15 cellular contexts compared by ENCODE assay signal in genomic region chr6:42380208-42380979, GRCh38.
DNase-seq lines count a peak whose midpoint lies in the region; ATAC-seq, FAIRE-seq and TF ChIP-seq lines count a peak whose summit lies in the region.
"Had no signal": no experiment of that assay in that cellular context is flagged by ENCODE, and none has a peak within 500 bp of the region (broad histone marks: within the 10 kb centered on the region; RNA-seq: fewer than 3 reads in every experiment).

No MANE protein-coding gene starts in this region.

- no peaks in the 10 kb centered on the region for H3K9me3 Mint-ChIP-seq in activated T-cell treated with anti-CD3 and anti-CD28 coated beads, Interleukin-2, amount 50 U/mL, for 72 hours

- peaks cover 77% of the 10 kb centered on the region for H3K4me1 Mint-ChIP-seq in activated T-cell treated with anti-CD3 and anti-CD28 coated beads, Interleukin-2, amount 50 U/mL, for 72 hours (ENCODE audit: low read depth)
- peaks cover 49% of the 10 kb centered on the region for H3K4me1 Mint-ChIP-seq in T-helper 17 cell

- TF ChIP-seq RAD21 in GM12878 (IDR thresholded peaks at IDR 0.05; ENCODE audit: insufficient read depth, low read depth, low read length) = no peak

- in situ Hi-C loops in GM12878 (cut with MboI) = no loop called here

- POLR2A ChIA-PET in GM12878 (lab: Charles Lee) = interaction anchor here (1.2 to 2.6 kb wide), 3 partner anchors 10 to 126 kb away, joined by 3 to 9 read pairs (median 7); no protein-coding TSS in a partner anchor

- RAD21 ChIA-PET in GM12878 (lab: Charles Lee; ENCODE audit: unreplicated experiment) = interaction anchor here (1.5 kb wide), 1 partner anchor 14 kb away, joined by 6 read pairs; no protein-coding TSS in a partner anchor

- peaks cover 5% of the 10 kb centered on the region for H3K79me2 ChIP-seq in GM12878 (ENCODE audit: control insufficient read depth, insufficient read depth, low read length)

- no peaks in the 10 kb centered on the region for H4K20me1 ChIP-seq in GM12878 (ENCODE audit: control insufficient read depth, insufficient read depth)

- no peak for FAIRE-seq in GM12878 (lab: Jason Lieb, UNC)

- SMC1A ChIA-PET in GM12878 (lab: Charles Lee; ENCODE audit: uncharacterized antibody, unreplicated experiment) = no interaction called here

- CTCF ChIA-PET in GM12878 (lab: Yijun Ruan, JAX) = no interaction called here

- intact Hi-C loops in GM12878 (cut with micrococcal nuclease; ENCODE audit: unreplicated experiment) = no loop called here
- intact Hi-C loops in stomach (cut with DNase I; ENCODE audit: low total_unique reads) = no loop called here

- DNase-seq in activated T-cell treated with anti-CD3 and anti-CD28 coated beads, Interleukin-2, amount 50 U/mL, for 72 hours = no peak
- DNase-seq in activated T-cell treated with anti-CD3 and anti-CD28 coated beads for 4 hours (no peak), T-helper 17 cell (no peak), GM12878 (ENCODE audit: low read depth, low spot score) (no peak), NCI-H510A treated with DMSO at 0.1 percent for 48 hours (lab: John Stamatoyannopoulos, UW) (no peak), stomach (no peak)
- DNase-seq: activated CD8-positive, alpha-beta memory T cell treated with anti-CD3 and anti-CD28 coated beads, Interleukin-2, amount 50 U/mL, for 4 hours; adrenal gland; foreskin keratinocyte; left ventricle myocardium inferior; NCI-H1105 treated with DMSO at 0.1 percent for 48 hours; psoas muscle had no signal

- no peaks in the 10 kb centered on the region for H3K27me3 ChIP-seq in GM12878 (replicated peaks in 1 of 2; ENCODE audit: control insufficient read depth in 2 of 2, insufficient read depth in 2 of 2, low read length in 1 of 2)
- no peaks in the 10 kb centered on the region for H3K27me3 ChIP-seq in neutrophil
- H3K27me3 ChIP-seq in stomach = no peaks in the 10 kb centered on the region
- H3K27me3 ChIP-seq: adrenal gland, foreskin keratinocyte, Peyer's patch had no signal

- H3K4me3 Mint-ChIP-seq in activated T-cell treated with anti-CD3 and anti-CD28 coated beads, Interleukin-2, amount 50 U/mL, for 72 hours = peak overlapping the region in 1 of 2 donors; percentile 9
- H3K4me3 Mint-ChIP-seq in T-helper 17 cell = no peak overlapping the region

- H3K27ac Mint-ChIP-seq in activated T-cell treated with anti-CD3 and anti-CD28 coated beads, Interleukin-2, amount 50 U/mL, for 72 hours = peak overlapping the region; percentile 29
- peak overlapping the region; percentile 24 for H3K27ac Mint-ChIP-seq in T-helper 17 cell

- ATAC-seq in activated T-cell treated with anti-CD3 and anti-CD28 coated beads, Interleukin-2, amount 50 U/mL, for 72 hours (replicated peaks in 1 of 2) = no peak
- ATAC-seq in T-helper 17 cell (no peak), GM12878 (peak; percentile 53), HG03342 (IDR thresholded peaks at IDR 0.05; ENCODE audit: unreplicated experiment) (no peak)
- ATAC-seq: foreskin keratinocyte, psoas muscle had no signal

- H3K36me3 ChIP-seq in GM12878 (ENCODE audit: control insufficient read depth in 2 of 2, insufficient read depth in 2 of 2, low read length in 1 of 2) (no peaks in the 10 kb centered on the region; a peak in 1 of 4 replicates), neutrophil (no peaks in the 10 kb centered on the region), stomach (no peaks in the 10 kb centered on the region)
- H3K36me3 ChIP-seq: adrenal gland, left ventricle myocardium inferior, Peyer's patch had no signal

- BruUV-seq in GM12878 (replicated peaks; lab: Mats Ljungman, UMichigan) = no TSS peak

- H3K4me2 ChIP-seq in GM12878 (ENCODE audit: control insufficient read depth, insufficient read depth) = no peak overlapping the region

- no peak overlapping the region for H2AFZ ChIP-seq in GM12878 (ENCODE audit: control insufficient read depth, low read depth, low read length)

- no peak overlapping the region for H3K4me3 ChIP-seq in GM12878
- no peak overlapping the region for H3K4me3 ChIP-seq in neutrophil (ENCODE audit: low read depth in 1 of 2, low read length in 1 of 2)
- no peak overlapping the region for H3K4me3 ChIP-seq in stomach
- H3K4me3 ChIP-seq: adrenal gland, left ventricle myocardium inferior, Peyer's patch, psoas muscle had no signal

- H3K9me3 ChIP-seq in T-helper 17 cell (ENCODE audit: control insufficient read depth, low read length, poor library complexity, severe bottlenecking) = no peaks in the 10 kb centered on the region
- no peaks in the 10 kb centered on the region for H3K9me3 ChIP-seq in GM12878 (replicated peaks; ENCODE audit: control insufficient read depth, insufficient read depth, low read length)
- H3K9me3 ChIP-seq in neutrophil = no peaks in the 10 kb centered on the region
- H3K9me3 ChIP-seq in stomach = no peaks in the 10 kb centered on the region
- H3K9me3 ChIP-seq: adrenal gland, left ventricle myocardium inferior, Peyer's patch, psoas muscle had no signal

- no peak for TF ChIP-seq EP300 in GM12878 (IDR thresholded peaks at IDR 0.05; ENCODE audit: borderline replicate concordance in 1 of 2, control insufficient read depth in 1 of 2, low read depth in 2 of 2, low read length in 2 of 2)
- TF ChIP-seq EP300 in stomach (IDR thresholded peaks at IDR 0.05) = no peak

- no peak overlapping the region for H3K27ac ChIP-seq in GM12878 (ENCODE audit: control insufficient read depth, insufficient read depth)
- peak overlapping the region; percentile 74 for H3K27ac ChIP-seq in neutrophil
- peak overlapping the region in 1 of 5 donors; percentile 29 for H3K27ac ChIP-seq in stomach
- H3K27ac ChIP-seq: foreskin keratinocyte, left ventricle myocardium inferior, psoas muscle had no signal

- no peak for TF ChIP-seq CTCF in GM12878 (IDR thresholded peaks at IDR 0.05 in 2 of 3, conservative IDR thresholded peaks at IDR 0.05 in 1 of 3; ENCODE audit: control insufficient read depth in 2 of 3, extremely low read depth in 1 of 3, insufficient read depth in 1 of 3, low read depth in 3 of 3, low read length in 3 of 3)
- no peak for TF ChIP-seq CTCF in neutrophil (IDR thresholded peaks at IDR 0.05)
- no peak for TF ChIP-seq CTCF in stomach (IDR thresholded peaks at IDR 0.05)

- peaks cover 4 to 15% of the 10 kb centered on the region in 2 donors for H3K36me3 Mint-ChIP-seq in activated T-cell treated with anti-CD3 and anti-CD28 coated beads, Interleukin-2, amount 50 U/mL, for 72 hours (ENCODE audit: insufficient read depth in 2 of 2)
- H3K36me3 Mint-ChIP-seq in T-helper 17 cell (ENCODE audit: low read depth) = no peaks in the 10 kb centered on the region

- TF ChIP-seq POLR2A in GM12878 (IDR thresholded peaks at IDR 0.05; ENCODE audit: low read depth, low read length) (no peak), stomach (IDR thresholded peaks at IDR 0.05) (no peak)

- 24% methylated on average over 4 of the region's 4 CpGs for WGBS in GM12878 (ENCODE audit: insufficient coverage, insufficient replicate concordance, low lambda C conversion rate, missing lambda C conversion rate)
- 50 to 58% (median 53%) methylated on average over 4 of the region's 4 CpGs for WGBS in stomach, 5 donors

- peaks cover 39% of the 10 kb centered on the region for H3K4me1 ChIP-seq in GM12878 (ENCODE audit: control insufficient read depth, insufficient read depth, low read length)
- peaks cover 50 to 53% of the 10 kb centered on the region in 2 experiments for H3K4me1 ChIP-seq in neutrophil (ENCODE audit: control insufficient read depth in 1 of 2, insufficient read depth in 1 of 2, low read depth in 1 of 2, low read length in 1 of 2)
- peaks cover 0 to 23% (median 4%) of the 10 kb centered on the region in 4 donors for H3K4me1 ChIP-seq in stomach
- H3K4me1 ChIP-seq: foreskin keratinocyte, psoas muscle had no signal

- H3K9ac ChIP-seq in GM12878 (ENCODE audit: control insufficient read depth, insufficient read depth, low read length) = no peak overlapping the region

- H3K27me3 Mint-ChIP-seq in activated T-cell treated with anti-CD3 and anti-CD28 coated beads, Interleukin-2, amount 50 U/mL, for 72 hours (ENCODE audit: low read depth) = no peaks in the 10 kb centered on the region
- no peaks in the 10 kb centered on the region for H3K27me3 Mint-ChIP-seq in T-helper 17 cell

TF ChIP-seq in GM12878, 131 proteins besides CTCF, POLR2A, EP300 and RAD21 (continues in another document):
- TF ChIP-seq FOXM1 (IDR thresholded peaks at IDR 0.05; ENCODE audit: low read depth, low read length) (no peak), ZNF384 (IDR thresholded peaks at IDR 0.05; ENCODE audit: borderline replicate concordance, low read depth, low read length) (no peak), CHD4 (IDR thresholded peaks at IDR 0.05) (no peak), POLR2AphosphoS2 (IDR thresholded peaks at IDR 0.05; ENCODE audit: low read depth, low read length) (no peak), SREBF2 (IDR thresholded peaks at IDR 0.05; ENCODE audit: low read length) (no peak), RELB (IDR thresholded peaks at IDR 0.05; ENCODE audit: low read depth) (no peak), SMARCA5 (IDR thresholded peaks at IDR 0.05) (no peak), CBX5 (IDR thresholded peaks at IDR 0.05; ENCODE audit: low read depth) (no peak), MEF2A (IDR thresholded peaks at IDR 0.05; ENCODE audit: insufficient read depth, low read depth, low read length) (no peak), EZH2 (IDR thresholded peaks at IDR 0.05; ENCODE audit: borderline replicate concordance, control insufficient read depth, low read depth, low read length) (no peak), MAX (IDR thresholded peaks at IDR 0.05; ENCODE audit: low read depth, low read length) (no peak), SP1 (IDR thresholded peaks at IDR 0.05; ENCODE audit: low read depth, low read length) (no peak)
- TF ChIP-seq, protein P1, sequence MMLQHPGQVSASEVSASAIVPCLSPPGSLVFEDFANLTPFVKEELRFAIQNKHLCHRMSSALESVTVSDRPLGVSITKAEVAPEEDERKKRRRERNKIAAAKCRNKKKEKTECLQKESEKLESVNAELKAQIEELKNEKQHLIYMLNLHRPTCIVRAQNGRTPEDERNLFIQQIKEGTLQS (IDR thresholded peaks at IDR 0.05; ENCODE audit: borderline replicate concordance, extremely low read depth, low read depth, low read length) = no peak
